In genomic region chr17:81198826-81199481, GRCh38 we compare ENCODE assay signal across 2 cellular contexts.
TF ChIP-seq lines count a peak whose summit lies in the region.

No MANE protein-coding gene starts in this region.

TF ChIP-seq in HEK293, 187 proteins besides CTCF, POLR2A, EP300 and RAD21:
- no peak for TF ChIP-seq ZNF549 (tag by site-specific recombination; IDR thresholded peaks at IDR 0.05)
- TF ChIP-seq GLIS1 (tag by site-specific recombination; IDR thresholded peaks at IDR 0.05): peak; percentile 35; the same call in 1 of the 2 replicates

TF ChIP-seq in IMR-90, 13 proteins besides CTCF, POLR2A, EP300 and RAD21:
- TF ChIP-seq SMC3 (IDR thresholded peaks at IDR 0.05; ENCODE audit: low read depth, low read length) (no peak), NFE2L2 (IDR thresholded peaks at IDR 0.05; ENCODE audit: low read depth, low read length) (no peak), CHD1 (IDR thresholded peaks at IDR 0.05; ENCODE audit: low read depth, low read length) (no peak), USF2 (IDR thresholded peaks at IDR 0.05; ENCODE audit: low read depth, low read length) (no peak), RCOR1 (IDR thresholded peaks at IDR 0.05; ENCODE audit: insufficient replicate concordance, low read length) (no peak), ELK1 (IDR thresholded peaks at IDR 0.05; ENCODE audit: borderline replicate concordance, low read depth, low read length) (no peak), RFX5 (IDR thresholded peaks at IDR 0.05; ENCODE audit: low read depth, low read length) (no peak)
